ENCODE assay signal across 9 cellular contexts in the genomic region with DNA sequence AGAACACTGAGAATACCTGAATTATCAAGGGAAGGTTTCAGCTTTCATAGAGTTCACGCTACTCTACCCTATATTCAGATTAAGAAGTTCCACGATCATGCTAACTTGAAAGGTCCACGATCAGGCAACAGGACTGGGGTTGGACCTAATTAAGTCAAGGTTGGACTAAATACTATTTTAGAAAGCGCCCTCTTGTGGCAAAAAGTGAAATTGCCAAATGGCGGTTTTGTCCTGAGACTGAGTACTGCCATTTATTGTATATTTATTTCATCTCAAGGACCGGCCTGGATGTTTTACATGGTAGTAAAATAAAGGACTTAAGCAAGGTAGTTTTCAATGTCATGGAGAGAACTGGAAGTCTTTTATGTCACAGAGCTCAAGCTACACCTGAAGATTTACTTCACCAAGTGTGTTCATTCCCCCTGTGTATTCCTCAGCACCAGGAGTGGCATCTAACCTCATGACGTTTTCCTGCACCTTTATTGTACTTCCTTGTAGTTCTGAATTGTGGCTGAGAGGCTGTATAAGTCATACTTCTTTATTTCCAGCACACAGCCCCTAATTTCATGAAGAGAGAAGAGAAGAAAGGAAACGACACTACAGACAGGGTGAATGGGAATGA. TPM values are rescaled to one million over a fixed set of nuclear protein-coding genes. Genes with fewer than 3 reads are reported as not detected.
A peak's percentile ranks its signal among the peaks of the same experiment; 100 is the strongest.
DNase-seq lines count a peak whose midpoint lies in the region; ATAC-seq and TF ChIP-seq lines count a peak whose summit lies in the region.
"Had no signal": no experiment of that assay in that cellular context is flagged by ENCODE, and none has a peak within 500 bp of the region (broad histone marks: within the 10 kb centered on the region; RNA-seq: fewer than 3 reads in every experiment).

No MANE protein-coding gene starts in this region.

- no peaks in the 10 kb centered on the region for H3K36me3 ChIP-seq in endodermal cell (ENCODE audit: control insufficient read depth, insufficient read depth, low read length)
- no peaks in the 10 kb centered on the region for H3K36me3 ChIP-seq in neural progenitor cell
- H3K36me3 ChIP-seq in transverse colon: no peaks in the 10 kb centered on the region

- TF ChIP-seq EP300 in transverse colon (IDR thresholded peaks at IDR 0.05; ENCODE audit: low read depth): no peak

- H3K27me3 ChIP-seq in endodermal cell (ENCODE audit: control insufficient read depth, insufficient read depth, low read length, poor library complexity, severe bottlenecking) (peaks cover 27% of the 10 kb centered on the region), neural progenitor cell (no peaks in the 10 kb centered on the region), transverse colon (peaks cover 8% of the 10 kb centered on the region)

- 6 to 43% methylated on average over 3 to 8 of the region's 8 CpGs for WGBS in endodermal cell (ENCODE audit: insufficient coverage in 1 of 2, insufficient read length in 1 of 2), 2 experiments
- WGBS in transverse colon (ENCODE audit: low coverage in 1 of 2), 2 donors: 23 to 27% methylated on average over 6 to 8 of the region's 8 CpGs

- H3K9me3 ChIP-seq in endodermal cell (ENCODE audit: control insufficient read depth, low read length) (no peaks in the 10 kb centered on the region), neural progenitor cell (ENCODE audit: low read depth) (no peaks in the 10 kb centered on the region), transverse colon (no peaks in the 10 kb centered on the region)

- no peak overlapping the region for H3K9ac ChIP-seq in endodermal cell (ENCODE audit: extremely low read depth, low read length, poor library complexity, severe bottlenecking)
- no peak overlapping the region for H3K9ac ChIP-seq in neural progenitor cell

- in situ Hi-C loops in transverse colon (cut with MboI; ENCODE audit: low pct_ligation_motif_present in 1 of 4, low pct_unique_long_range_greater_than_20kb in 1 of 4, low sequenced_read_pairs in 3 of 4): no loop called here

- H3F3A ChIP-seq in neural progenitor cell (ENCODE audit: low read depth): no peaks in the 10 kb centered on the region

- H3K36me3 Mint-ChIP-seq in endodermal cell (ENCODE audit: low read depth): no peaks in the 10 kb centered on the region
- no peaks in the 10 kb centered on the region for H3K36me3 Mint-ChIP-seq in neural progenitor cell
- H3K36me3 Mint-ChIP-seq: activated naive CD8-positive, alpha-beta T cell had no signal

- no peak for ATAC-seq in GM18858 (IDR thresholded peaks at IDR 0.05; ENCODE audit: unreplicated experiment)

- intact Hi-C loops in transverse colon (cut with DNase I; ENCODE audit: low total_unique reads): no loop called here

- TF ChIP-seq CTCF in GM20000 (IDR thresholded peaks at IDR 0.05; ENCODE audit: extremely low read depth, missing control alignments) (peak; percentile 64), endodermal cell (conservative IDR thresholded peaks at IDR 0.05) (peak; percentile 92), neural progenitor cell (IDR thresholded peaks at IDR 0.05) (peak; percentile 93), transverse colon (IDR thresholded peaks at IDR 0.05) (peak; percentile 52 to 77 (median 61))

- H3K27ac ChIP-seq in endodermal cell (ENCODE audit: low read depth, low read length) (no peak overlapping the region), neural progenitor cell (no peak overlapping the region), transverse colon (no peak overlapping the region)

- no peak overlapping the region for H3K4me3 Mint-ChIP-seq in endodermal cell
- H3K4me3 Mint-ChIP-seq in neural progenitor cell: no peak overlapping the region
- H3K4me3 Mint-ChIP-seq: activated naive CD8-positive, alpha-beta T cell had no signal

- H3K4me1 ChIP-seq in endodermal cell (ENCODE audit: control insufficient read depth, insufficient read depth, low read length): no peaks in the 10 kb centered on the region
- H3K4me1 ChIP-seq in neural progenitor cell: no peaks in the 10 kb centered on the region
- no peaks in the 10 kb centered on the region for H3K4me1 ChIP-seq in transverse colon

- no peak overlapping the region for H3K4me3 ChIP-seq in endodermal cell (ENCODE audit: low read length)
- H3K4me3 ChIP-seq in neural progenitor cell: no peak overlapping the region
- no peak overlapping the region for H3K4me3 ChIP-seq in transverse colon

- peak overlapping the region; percentile 74 for H2AFZ ChIP-seq in neural progenitor cell (replicated peaks)

- H3K27me3 Mint-ChIP-seq in endodermal cell (ENCODE audit: insufficient read depth): peaks cover 19% of the 10 kb centered on the region
- H3K27me3 Mint-ChIP-seq in neural progenitor cell (ENCODE audit: insufficient read depth, low read depth): peaks cover 3% of the 10 kb centered on the region

- no peak overlapping the region for H3K4me2 ChIP-seq in neural progenitor cell

- no peak for TF ChIP-seq POLR2A in transverse colon (IDR thresholded peaks at IDR 0.05)

- H3K27ac Mint-ChIP-seq in endodermal cell (no peak overlapping the region), neural progenitor cell (no peak overlapping the region)
- H3K27ac Mint-ChIP-seq: activated naive CD8-positive, alpha-beta T cell had no signal

- DNase-seq in COLO668 (lab: John Stamatoyannopoulos, UW; ENCODE audit: unreplicated experiment): peak; percentile 49
- DNase-seq in GM20000 (ENCODE audit: low spot score): peak; percentile 33
- DNase-seq in NCI-H2227 (lab: John Stamatoyannopoulos, UW; ENCODE audit: unreplicated experiment): peak; percentile 17
- DNase-seq in activated CD4-positive, alpha-beta T cell treated with anti-CD3 and anti-CD28 coated beads, Interleukin-2, amount 50 U/mL, for 24 hours (ENCODE audit: low read depth in 1 of 2, low spot score in 1 of 2): peak; percentile 12 to 55
- peak; percentile 87 for DNase-seq in endodermal cell
- DNase-seq in neural progenitor cell (ENCODE audit: low spot score): peak; percentile 78
- DNase-seq in transverse colon: peak; percentile 49

- H3K9me3 Mint-ChIP-seq in endodermal cell (peaks cover 2% of the 10 kb centered on the region), neural progenitor cell (peaks cover 2% of the 10 kb centered on the region)

- no peaks in the 10 kb centered on the region for H4K20me1 ChIP-seq in neural progenitor cell (ENCODE audit: low read depth)

- H3K4me1 Mint-ChIP-seq in endodermal cell: peaks cover 2% of the 10 kb centered on the region
- H3K4me1 Mint-ChIP-seq in neural progenitor cell: no peaks in the 10 kb centered on the region

- H3K79me2 ChIP-seq in neural progenitor cell (ENCODE audit: low read depth): no peaks in the 10 kb centered on the region

RNA-seq across cellular contexts. Expression of a gene that starts 56.8 kb away (rescaled TPM):
- total RNA-seq in endodermal cell (under 1 TPM in 1 of 2 donors, not detected in 1; 0.07 TPM), neural progenitor cell (ENCODE audit: low replicate concordance) (not detected in 2 replicates), transverse colon (not detected)
- polyA plus RNA-seq in endodermal cell (2013, experiment 1 of 2): not detected
- not detected for polyA plus RNA-seq in endodermal cell (2013, experiment 2 of 2)

Comparison
In these comparisons a context has a peak if more than half of its experiments do, and no peak if none do; other contexts are left out.
1. DNase-seq: peak in every context shown above with its lines; median percentile 87 in endodermal cell; 78 in neural progenitor cell; 49 in COLO668; 49 in transverse colon; 34 in activated CD4-positive, alpha-beta T cell treated with anti-CD3 and anti-CD28 coated beads, Interleukin-2, amount 50 U/mL, for 24 hours; 33 in GM20000; 17 in NCI-H2227.